Comparison of ENCODE assay signal across 21 cellular contexts in the genomic region with DNA sequence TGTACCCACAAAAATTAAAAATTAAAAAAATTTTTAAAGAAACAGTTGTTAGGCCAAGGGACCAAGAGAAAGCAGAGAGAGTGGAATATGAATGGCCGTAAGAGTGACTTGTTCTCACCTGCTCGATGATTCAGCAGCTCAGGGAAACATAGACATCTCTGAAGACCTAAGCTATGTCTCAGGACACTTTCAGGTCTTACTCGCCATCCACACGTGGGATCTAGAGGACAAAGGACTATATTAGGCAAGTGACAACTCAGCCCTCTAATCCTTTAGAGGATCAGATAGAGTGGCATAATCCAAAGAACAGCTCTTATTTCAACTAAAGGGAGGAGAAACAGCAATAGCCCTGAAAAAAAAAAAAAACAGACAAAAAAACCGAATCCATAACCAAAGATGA.
"Had no signal": no experiment of that assay in that cellular context is flagged by ENCODE, and none has a peak within 500 bp of the region (broad histone marks: within the 10 kb centered on the region; RNA-seq: fewer than 3 reads in every experiment).

No MANE protein-coding gene starts in this region.

- DNase-seq: activated CD4-positive, alpha-beta T cell treated with anti-CD3 and anti-CD28 coated beads, Interleukin-2, amount 10 ng/mL, durations not matched to agents 24 days and 14 days; activated CD8-positive, alpha-beta memory T cell treated with anti-CD3 and anti-CD28 coated beads, Interleukin-2, amount 50 U/mL, for 4 hours; activated effector memory CD4-positive, alpha-beta T cell treated with Interleukin-2 at 50 U/mL for 16 hours; activated naive CD4-positive, alpha-beta T cell treated with anti-CD3 and anti-CD28 coated beads, Interleukin-2, amount 50 U/mL, for 16 hours; activated T-cell treated with anti-CD3 and anti-CD28 coated beads, Interleukin-2, amount 50 U/mL, for 48 hours; aorta; cerebellar nuclear complex; cortex of kidney; foreskin fibroblast; hippocampal formation; left lung; naive B cell; right cardiac atrium; small intestine; stimulated activated CD4-positive, alpha-beta T cell treated with anti-CD3 and anti-CD28 coated beads, Interleukin-15, amount 100 ng/mL, for 24 hours; stimulated activated CD4-positive, alpha-beta T cell treated with anti-CD3 and anti-CD28 coated beads, Interleukin-2, amount 100 ng/mL, for 48 hours; uterus had no signal

- H3K4me3 ChIP-seq: left lung, neural progenitor cell, prostate gland, tibial nerve, uterus had no signal

- H2AFZ ChIP-seq: neural progenitor cell had no signal

- H3K9ac ChIP-seq: neural progenitor cell had no signal

- H3K36me3 ChIP-seq: left lung, neural progenitor cell, prostate gland, tibial nerve, uterus had no signal

- H3K9me3 ChIP-seq: left lung, prostate gland, tibial nerve, uterus had no signal

- H3K27me3 ChIP-seq: left lung, neural progenitor cell, tibial nerve, uterus had no signal

- H3K4me1 ChIP-seq: left lung, prostate gland, tibial nerve, uterus had no signal

- H3K27ac ChIP-seq: left lung, neural progenitor cell, prostate gland, tibial nerve, uterus had no signal

- ATAC-seq: left lung, right cardiac atrium had no signal

- FAIRE-seq: keratinocyte, small intestine had no signal
